ENCODE assay signal across 20 cellular contexts in genomic region chrX:54085666-54086065, GRCh38.
"Had no signal": no experiment of that assay in that cellular context is flagged by ENCODE, and none has a peak within 500 bp of the region (broad histone marks: within the 10 kb centered on the region; RNA-seq: fewer than 3 reads in every experiment).

No MANE protein-coding gene starts in this region.

- H3K27ac Mint-ChIP-seq: activated CD4-positive, alpha-beta memory T cell treated with anti-CD3 and anti-CD28 coated beads, Interleukin-2, amount 10 ng/mL, durations not matched to agents 7 days and 5 days; activated CD4-positive, alpha-beta T cell treated with anti-CD3 and anti-CD28 coated beads, Interleukin-2, amount 10 ng/mL, durations not matched to agents 7 days and 5 days; activated naive CD4-positive, alpha-beta T cell treated with anti-CD3 and anti-CD28 coated beads for 36 hours; activated naive CD8-positive, alpha-beta T cell; T-helper 17 cell had no signal

- H3K27ac ChIP-seq: VCaP had no signal

- H3K4me1 Mint-ChIP-seq: activated CD4-positive, alpha-beta memory T cell treated with anti-CD3 and anti-CD28 coated beads, Interleukin-2, amount 10 ng/mL, durations not matched to agents 7 days and 5 days; activated CD4-positive, alpha-beta T cell treated with anti-CD3 and anti-CD28 coated beads, Interleukin-2, amount 10 ng/mL, durations not matched to agents 7 days and 5 days had no signal

- ATAC-seq: T-helper 17 cell had no signal

- DNase-seq: activated CD4-positive, alpha-beta memory T cell treated with anti-CD3 and anti-CD28 coated beads, Interleukin-2, amount 10 ng/mL, durations not matched to agents 7 days and 5 days; activated CD4-positive, alpha-beta T cell treated with anti-CD3 and anti-CD28 coated beads, Interleukin-2, amount 10 ng/mL, durations not matched to agents 7 days and 5 days; activated CD4-positive, CD25-positive, alpha-beta regulatory T cell; activated gamma-delta T cell; activated naive CD4-positive, alpha-beta T cell treated with anti-CD3 and anti-CD28 coated beads for 36 hours; cerebellar nuclear complex; MM.1S; NCI-H1105; NCI-H1436; NCI-H1694 treated with DMSO at 0.1 percent for 48 hours; NCI-H2029 treated with DMSO at 0.1 percent for 48 hours; NCI-H345; NCI-H510A; NCI-H69; NK-92 treated with Interleukin-12 subunit alpha and Interleukin-12 subunit beta, amount 100 ng/mL, for 24 hours; SIG-M5; T-helper 17 cell; T-helper 9 cell had no signal

- H3K9me3 Mint-ChIP-seq: activated CD4-positive, alpha-beta memory T cell treated with anti-CD3 and anti-CD28 coated beads, Interleukin-2, amount 10 ng/mL, durations not matched to agents 7 days and 5 days; activated CD4-positive, alpha-beta T cell treated with anti-CD3 and anti-CD28 coated beads, Interleukin-2, amount 10 ng/mL, durations not matched to agents 7 days and 5 days; activated naive CD4-positive, alpha-beta T cell treated with anti-CD3 and anti-CD28 coated beads for 36 hours had no signal

- H3K4me3 Mint-ChIP-seq: activated CD4-positive, alpha-beta memory T cell treated with anti-CD3 and anti-CD28 coated beads, Interleukin-2, amount 10 ng/mL, durations not matched to agents 7 days and 5 days; activated CD4-positive, alpha-beta T cell treated with anti-CD3 and anti-CD28 coated beads, Interleukin-2, amount 10 ng/mL, durations not matched to agents 7 days and 5 days; activated naive CD4-positive, alpha-beta T cell treated with anti-CD3 and anti-CD28 coated beads for 36 hours; activated naive CD8-positive, alpha-beta T cell; T-helper 17 cell had no signal

- H3K27me3 Mint-ChIP-seq: activated CD4-positive, alpha-beta memory T cell treated with anti-CD3 and anti-CD28 coated beads, Interleukin-2, amount 10 ng/mL, durations not matched to agents 7 days and 5 days; activated CD4-positive, alpha-beta T cell treated with anti-CD3 and anti-CD28 coated beads, Interleukin-2, amount 10 ng/mL, durations not matched to agents 7 days and 5 days; activated naive CD8-positive, alpha-beta T cell; T-helper 17 cell had no signal
